12 cellular contexts compared by ENCODE assay signal in genomic region chr1:218439541-218440295, GRCh38.
DNase-seq lines count a peak whose midpoint lies in the region; ATAC-seq, FAIRE-seq and TF ChIP-seq lines count a peak whose summit lies in the region.
"Had no signal": no experiment of that assay in that cellular context is flagged by ENCODE, and none has a peak within 500 bp of the region (broad histone marks: within the 10 kb centered on the region; RNA-seq: fewer than 3 reads in every experiment).

No MANE protein-coding gene starts in this region.

- no peak overlapping the region for H3K14ac ChIP-seq in H1 (ENCODE audit: insufficient read length)

- no peak overlapping the region for H3K18ac ChIP-seq in H1 (ENCODE audit: extremely low read depth, low read length)

- H3K79me1 ChIP-seq in H1 (ENCODE audit: low read depth, low read length) = no peaks in the 10 kb centered on the region

- WGBS in H1 (ENCODE audit: extremely low coverage in 1 of 2, insufficient coverage in 1 of 2, insufficient read length in 1 of 2, insufficient replicate concordance in 2 of 2, low coverage in 1 of 2, low lambda C conversion rate in 2 of 2, missing lambda C conversion rate in 1 of 2), 2 experiments = 84 to 100% methylated on average over 1 to 9 of the region's 9 CpGs

- H3K56ac ChIP-seq in H1 (replicated peaks; ENCODE audit: insufficient read length, low read depth, low read length) = no peak overlapping the region

- no peak overlapping the region for H3K27ac ChIP-seq in H1 (ENCODE audit: low read depth, low read length)
- H3K27ac ChIP-seq: ovary had no signal

- CTCF ChIA-PET in H1 (lab: Charles Lee; ENCODE audit: partially characterized antibody) = interaction anchor here (0.7 to 1.5 kb wide), 3 partner anchors 81 to 940 kb away, joined by 3 to 4 read pairs (median 3); no protein-coding TSS in a partner anchor

- no peak overlapping the region for H3K4me3 ChIP-seq in MG63
- no peak overlapping the region for H3K4me3 ChIP-seq in H1 (ENCODE audit: extremely low read depth in 1 of 4, insufficient read depth in 2 of 4, low read depth in 3 of 4, low read length in 4 of 4)
- H3K4me3 ChIP-seq: ovary had no signal

- peak overlapping the region; percentile 94; the same call in 1 of the 2 replicates for H2AFZ ChIP-seq in H1 (ENCODE audit: low read length)

- no peak overlapping the region for H3K4me2 ChIP-seq in H1 (ENCODE audit: insufficient read depth in 1 of 2, low read depth in 2 of 2, low read length in 2 of 2)

- TF ChIP-seq POLR2A in H1 (IDR thresholded peaks at IDR 0.05; ENCODE audit: control extremely low read depth in 1 of 2, low read depth in 2 of 2, low read length in 2 of 2) = no peak

- no peak overlapping the region for H2BK15ac ChIP-seq in H1 (ENCODE audit: low read length)

- no peak overlapping the region for H2AK5ac ChIP-seq in H1 (ENCODE audit: low read depth, low read length)

- no peak overlapping the region for H2BK5ac ChIP-seq in H1 (ENCODE audit: low read depth, low read length)

- no peak overlapping the region for H3K4ac ChIP-seq in H1 (replicated peaks; ENCODE audit: insufficient read length, low read depth, low read length)

- TF ChIP-seq RAD21 in H1 (IDR thresholded peaks at IDR 0.05 in 1 of 2, conservative IDR thresholded peaks at IDR 0.05 in 1 of 2; ENCODE audit: low read depth in 2 of 2, low read length in 2 of 2) = peak in 1 of 2 experiments; percentile 39; a peak in 2 of 4 replicates

- H3K9me3 ChIP-seq in MG63 = no peaks in the 10 kb centered on the region
- H3K9me3 ChIP-seq in H1 (ENCODE audit: insufficient read depth in 2 of 2, low read depth in 1 of 2, low read length in 1 of 2) = no peaks in the 10 kb centered on the region
- H3K9me3 ChIP-seq: ovary had no signal

- no peak overlapping the region for H2BK12ac ChIP-seq in H1 (ENCODE audit: low read depth, low read length)

- peak in 1 of 3 experiments; percentile 10; a peak in 1 of 4 replicates for TF ChIP-seq CTCF in H1 (IDR thresholded peaks at IDR 0.05; ENCODE audit: control extremely low read depth in 1 of 3, insufficient read depth in 1 of 3, low read depth in 1 of 3, low read length in 3 of 3)

- H4K8ac ChIP-seq in H1 (ENCODE audit: extremely low read depth, insufficient read depth, low read length) = no peak overlapping the region

- FAIRE-seq in H1 (lab: Jason Lieb, UNC) = no peak
- FAIRE-seq: endothelial cell of umbilical vein, islet of Langerhans had no signal

- no peak overlapping the region for H4K91ac ChIP-seq in H1 (replicated peaks; ENCODE audit: insufficient read length, low read length)

- POLR2A ChIA-PET in H1 (lab: Charles Lee; ENCODE audit: partially characterized antibody) = no interaction called here

- TF ChIP-seq EP300 in H1 (IDR thresholded peaks at IDR 0.05; ENCODE audit: borderline replicate concordance in 1 of 2, low read depth in 2 of 2, low read length in 2 of 2) = no peak

- H3K23ac ChIP-seq in H1 (ENCODE audit: insufficient read length) = no peak overlapping the region

- H4K20me1 ChIP-seq in H1 (replicated peaks in 1 of 2; ENCODE audit: control insufficient read depth in 1 of 2, insufficient read depth in 2 of 2, low read length in 2 of 2) = no peaks in the 10 kb centered on the region

- H3K36me3 ChIP-seq in MG63 (no peaks in the 10 kb centered on the region), H1 (ENCODE audit: control insufficient read depth in 2 of 4, insufficient read depth in 4 of 4, low read length in 3 of 4) (no peaks in the 10 kb centered on the region)
- H3K36me3 ChIP-seq: ovary had no signal

- H4K5ac ChIP-seq in H1 (ENCODE audit: insufficient read length, low read depth, low read length) = no peak overlapping the region

- no peak overlapping the region for H3K9ac ChIP-seq in H1 (replicated peaks in 1 of 4; ENCODE audit: extremely low read depth in 1 of 4, low read depth in 3 of 4, low read length in 3 of 4)

- H3K4me1 ChIP-seq in H1 (replicated peaks in 1 of 4; ENCODE audit: control insufficient read depth in 3 of 4, insufficient read depth in 4 of 4, low read length in 3 of 4) = no peaks in the 10 kb centered on the region; a peak in 1 of 7 replicates

- no peak overlapping the region for H2BK120ac ChIP-seq in H1 (replicated peaks; ENCODE audit: low read depth, low read length)

- no peaks in the 10 kb centered on the region for H3K79me2 ChIP-seq in H1 (ENCODE audit: control insufficient read depth in 1 of 2, insufficient read depth in 2 of 2, low read length in 2 of 2)

- H3K27me3 ChIP-seq in MG63 = no peaks in the 10 kb centered on the region
- H3K27me3 ChIP-seq in H1 (replicated peaks in 1 of 4; ENCODE audit: control insufficient read depth in 3 of 4, extremely low read depth in 1 of 4, insufficient read depth in 3 of 4, low read length in 3 of 4) = no peaks in the 10 kb centered on the region
- H3K27me3 ChIP-seq: ovary had no signal

- no peaks in the 10 kb centered on the region for H3K23me2 ChIP-seq in H1 (ENCODE audit: low read depth, low read length)

- ATAC-seq in GM21825 (IDR thresholded peaks at IDR 0.05; ENCODE audit: unreplicated experiment) (no peak), HG03196 (IDR thresholded peaks at IDR 0.05; ENCODE audit: unreplicated experiment) (no peak)

- no peak overlapping the region for H2BK20ac ChIP-seq in H1 (ENCODE audit: low read length)

- DNase-seq in AG08395 (ENCODE audit: low spot score) (peak; percentile 22), MG63 (peak; percentile 37), H1 (ENCODE audit: low read depth in 1 of 2, low spot score in 2 of 2) (no peak), myocyte (ENCODE audit: low read depth) (peak; percentile 92), DMS79 (lab: John Stamatoyannopoulos, UW) (no peak), HUDEP-2 (lab: John Stamatoyannopoulos, UW; ENCODE audit: unreplicated experiment in 76 of 76) (no peak)
- DNase-seq: ovary, RPMI8226 had no signal

TF ChIP-seq in H1, 55 proteins besides CTCF, POLR2A, EP300 and RAD21:
- peak; percentile 89 for TF ChIP-seq MAX (IDR thresholded peaks at IDR 0.05)
- no peak for TF ChIP-seq CHD2 (IDR thresholded peaks at IDR 0.05; ENCODE audit: low read length)
- peak; percentile 70 for TF ChIP-seq E2F6 (IDR thresholded peaks at IDR 0.05)
- no peak for TF ChIP-seq MAFK (IDR thresholded peaks at IDR 0.05; ENCODE audit: low read depth, low read length)
- TF ChIP-seq SRF (IDR thresholded peaks at IDR 0.05; ENCODE audit: low read depth, low read length) = no peak

Comparison
In these comparisons a context has a peak if more than half of its experiments do, and no peak if none do; other contexts are left out.
1. DNase-seq: peak in AG08395 (single experiment), MG63 (single experiment) and myocyte (single experiment); none in H1 (0 of 2), DMS79 (single experiment) and HUDEP-2 (0 of 76).